ENCODE assay signal across 1 cellular context in genomic region chr17:6591599-6592158, GRCh38.
TF ChIP-seq lines count a peak whose summit lies in the region.

No MANE protein-coding gene starts in this region.

TF ChIP-seq in SK-N-SH treated with all-trans-retinoic acid at 6 μM for 48 hours, 23 proteins besides CTCF, POLR2A, EP300 and RAD21 (continued from another document):
- TF ChIP-seq PATZ1 (CRISPR knock-in tag; IDR thresholded peaks at IDR 0.05; ENCODE audit: borderline replicate concordance): no peak
